8 cellular contexts compared by ENCODE assay signal in the genomic region with DNA sequence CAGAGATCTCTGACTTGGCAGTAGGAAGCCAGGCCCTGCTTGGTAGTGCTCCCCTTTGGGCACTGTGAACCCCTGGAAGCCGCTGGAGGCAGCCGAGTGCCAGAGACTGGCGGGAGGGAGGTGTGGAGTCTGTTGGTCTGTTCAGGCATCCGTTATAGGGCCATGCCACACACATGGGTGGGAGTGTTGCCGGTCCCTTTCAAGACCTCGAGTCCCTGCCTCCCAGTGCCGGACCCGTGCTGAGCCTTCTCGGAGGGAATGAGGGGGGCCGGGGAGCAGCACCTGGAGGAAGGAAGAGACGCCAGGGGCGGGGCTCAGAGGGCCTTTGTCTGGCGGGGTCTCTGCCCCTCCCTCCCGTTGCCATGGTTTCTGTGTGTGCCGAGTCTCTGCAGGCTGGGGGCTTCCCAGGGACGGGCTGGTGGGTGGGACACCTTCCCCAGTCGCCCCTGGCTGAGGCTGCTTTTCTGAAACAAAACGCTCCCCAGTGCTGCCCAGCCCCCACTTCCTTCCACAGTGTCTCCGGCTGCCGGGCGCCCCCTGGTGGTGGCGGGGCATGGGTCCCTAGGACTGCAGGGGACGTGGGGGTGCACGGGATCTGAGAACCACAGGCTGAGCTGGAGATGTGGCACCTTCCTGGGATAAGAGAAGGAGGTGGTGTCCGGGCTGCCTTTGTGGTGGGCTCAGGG. TPM values are rescaled to one million over a fixed set of nuclear protein-coding genes. Genes with fewer than 3 reads are reported as not detected.
DNase-seq lines count a peak whose midpoint lies in the region; ATAC-seq and TF ChIP-seq lines count a peak whose summit lies in the region.

No MANE protein-coding gene starts in this region.

- H3K27me3 Mint-ChIP-seq in activated CD4-positive, alpha-beta memory T cell treated with anti-CD3 and anti-CD28 coated beads for 36 hours: no peaks in the 10 kb centered on the region

- H3K9me3 ChIP-seq in duodenal mucosa (ENCODE audit: control insufficient read depth in 1 of 2, low read length in 2 of 2) (no peaks in the 10 kb centered on the region), lung (ENCODE audit: control insufficient read depth in 2 of 2, insufficient read depth in 1 of 2, low read length in 1 of 2) (no peaks in the 10 kb centered on the region)

- H3K4me1 ChIP-seq in ACC112 (ENCODE audit: control insufficient read depth, insufficient read depth, low read length, unreplicated experiment): peaks cover 87% of the 10 kb centered on the region
- peaks cover 77 to 91% of the 10 kb centered on the region in 2 donors for H3K4me1 ChIP-seq in duodenal mucosa (ENCODE audit: control insufficient read depth in 1 of 2, insufficient read depth in 2 of 2, low read length in 2 of 2)
- H3K4me1 ChIP-seq in lung (ENCODE audit: control insufficient read depth in 2 of 2, insufficient read depth in 2 of 2, low read length in 2 of 2): peaks cover 3 to 67% of the 10 kb centered on the region in 2 donors

- ATAC-seq in GM18511 (IDR thresholded peaks at IDR 0.05; ENCODE audit: unreplicated experiment) (peak; percentile 79), HG03097 (IDR thresholded peaks at IDR 0.05; ENCODE audit: low FRiP score, unreplicated experiment) (peak; percentile 56), lung (ENCODE audit: insufficient read depth, low FRiP score) (peak; percentile 82)

- H3K9ac ChIP-seq in duodenal mucosa (ENCODE audit: low read depth in 1 of 2, low read length in 2 of 2): peak overlapping the region; percentile 62 to 66

- peaks cover 82% of the 10 kb centered on the region for H3K4me1 Mint-ChIP-seq in activated CD4-positive, alpha-beta memory T cell treated with anti-CD3 and anti-CD28 coated beads for 36 hours (ENCODE audit: low read depth)

- no peak overlapping the region for H2AFZ ChIP-seq in ACC112 (ENCODE audit: low read length, unreplicated experiment)

- peak; percentile 36 for DNase-seq in NCI-H526 treated with DMSO at 0.1 percent for 48 hours (lab: John Stamatoyannopoulos, UW)
- DNase-seq in activated CD4-positive, alpha-beta memory T cell treated with anti-CD3 and anti-CD28 coated beads for 36 hours: peak; percentile 96
- peak; percentile 87 for DNase-seq in lung (ENCODE audit: low spot score)
- peak; percentile 83 to 98 (median 88) for DNase-seq in stimulated activated CD4-positive, alpha-beta T cell treated with anti-CD3 and anti-CD28 coated beads, TNF-alpha, amount 100 ng/mL, for 1 hour (ENCODE audit: low read depth in 3 of 3, low spot score in 1 of 3)

- H3K4me3 ChIP-seq in ACC112 (ENCODE audit: low read depth, low read length) (peak overlapping the region; percentile 32), duodenal mucosa (ENCODE audit: low read depth in 1 of 2, low read length in 2 of 2) (peak overlapping the region; percentile 67 to 70), lung (peak overlapping the region; percentile 10)

- intact Hi-C loops in activated CD4-positive, alpha-beta memory T cell treated with anti-CD3 and anti-CD28 coated beads for 36 hours (cut with micrococcal nuclease): loop anchor here (1.0 kb wide), 6 partner anchors 8 to 53 kb away; partner anchors contain the start of genes HYAL3, IFRD2 and NAA80

- H3K27me3 ChIP-seq in ACC112 (ENCODE audit: insufficient read depth, low read length): no peaks in the 10 kb centered on the region
- no peaks in the 10 kb centered on the region for H3K27me3 ChIP-seq in duodenal mucosa (ENCODE audit: control insufficient read depth in 1 of 2, insufficient read depth in 2 of 2, low read length in 2 of 2)
- H3K27me3 ChIP-seq in lung (ENCODE audit: control insufficient read depth, insufficient read depth): no peaks in the 10 kb centered on the region

- H3K36me3 Mint-ChIP-seq in activated CD4-positive, alpha-beta memory T cell treated with anti-CD3 and anti-CD28 coated beads for 36 hours: peaks cover 15% of the 10 kb centered on the region

- H3K36me3 ChIP-seq in ACC112 (ENCODE audit: insufficient read depth, low read length) (peaks cover 3% of the 10 kb centered on the region; the same call in 1 of the 2 replicates), duodenal mucosa (ENCODE audit: control insufficient read depth in 1 of 2, insufficient read depth in 2 of 2, low read length in 2 of 2) (peaks cover 3 to 4% of the 10 kb centered on the region in 2 donors), lung (ENCODE audit: control insufficient read depth in 2 of 2, insufficient read depth in 2 of 2, low read length in 2 of 2) (peaks cover 0 to 16% of the 10 kb centered on the region in 2 donors)

- POLR2A ChIA-PET in activated CD4-positive, alpha-beta memory T cell treated with anti-CD3 and anti-CD28 coated beads for 36 hours (lab: Charles Lee): interaction anchor here (0.8 to 1.7 kb wide), 10 partner anchors 8 to 305 kb away, joined by 3 to 18 read pairs (median 6); partner anchors contain the start of genes GNAI2, HYAL3, IFRD2 and NAA80

- peak overlapping the region; percentile 96 for H3K27ac Mint-ChIP-seq in activated CD4-positive, alpha-beta memory T cell treated with anti-CD3 and anti-CD28 coated beads for 36 hours

- CTCF ChIA-PET in activated CD4-positive, alpha-beta memory T cell treated with anti-CD3 and anti-CD28 coated beads for 36 hours (lab: Charles Lee): interaction anchor here (0.6 to 9.5 kb wide), 26 partner anchors 12 to 156 kb away, joined by 3 to 307 read pairs (median 7); partner anchors contain the start of genes GNAI2, GNAT1, HYAL3 and IFRD2

- H3K4me3 Mint-ChIP-seq in activated CD4-positive, alpha-beta memory T cell treated with anti-CD3 and anti-CD28 coated beads for 36 hours: peak overlapping the region; percentile 77

- H3K79me2 ChIP-seq in ACC112 (ENCODE audit: control insufficient read depth, insufficient read depth, low read length, unreplicated experiment): peaks cover 90% of the 10 kb centered on the region

- H3K27ac ChIP-seq in ACC112 (ENCODE audit: low read depth, low read length) (peak overlapping the region; percentile 82), duodenal mucosa (ENCODE audit: low read depth, low read length) (peak overlapping the region; percentile 85), lung (ENCODE audit: low read depth in 1 of 2, low read length in 1 of 2) (peak overlapping the region; percentile 76 to 91)

- TF ChIP-seq CTCF in lung (IDR thresholded peaks at IDR 0.05; ENCODE audit: control extremely low read depth, extremely low read depth): peak; percentile 93

- 1% methylated on average over 20 to 25 of the region's 25 CpGs for WGBS in lung, 2 donors

- no peaks in the 10 kb centered on the region for H3K9me3 Mint-ChIP-seq in activated CD4-positive, alpha-beta memory T cell treated with anti-CD3 and anti-CD28 coated beads for 36 hours

RNA-seq across cellular contexts. Expression of gene GNAI2, which starts 10.0 kb away (rescaled TPM):
- 100 to 1,000 TPM; 346 to 349 TPM for total RNA-seq in activated CD4-positive, alpha-beta memory T cell treated with anti-CD3 and anti-CD28 coated beads for 36 hours
- total RNA-seq in lung: 100 to 1,000 TPM; 224 to 332 TPM
- 100 to 1,000 TPM; 217 to 364 TPM for polyA plus RNA-seq in lung

RNA-seq across cellular contexts. Expression of gene SEMA3B, which starts 23.0 kb away (rescaled TPM):
- under 1 TPM; 0.86 to 0.97 TPM for total RNA-seq in activated CD4-positive, alpha-beta memory T cell treated with anti-CD3 and anti-CD28 coated beads for 36 hours
- total RNA-seq in lung: 10 to 100 TPM; 47.9 to 95.7 TPM
- polyA plus RNA-seq in lung: 10 to 100 TPM; 39.6 to 75.6 TPM

RNA-seq across cellular contexts. Expression of gene LSMEM2, which starts 32.9 kb away (rescaled TPM):
- total RNA-seq in activated CD4-positive, alpha-beta memory T cell treated with anti-CD3 and anti-CD28 coated beads for 36 hours: not detected
- total RNA-seq in lung: under 1 TPM in 1 of 2 donors, not detected in 1; 0.12 TPM
- under 1 TPM; 0.10 to 0.49 TPM for polyA plus RNA-seq in lung

RNA-seq across cellular contexts. Expression of gene SLC38A3, which starts 40.9 kb away (rescaled TPM):
- total RNA-seq in activated CD4-positive, alpha-beta memory T cell treated with anti-CD3 and anti-CD28 coated beads for 36 hours: not detected
- 1 to 10 TPM in 1 of 2 donors, under 1 TPM in 1; 0.43 to 4.3 TPM for total RNA-seq in lung
- polyA plus RNA-seq in lung: under 1 TPM; 0.08 to 0.24 TPM

RNA-seq across cellular contexts. Expression of gene IFRD2, which starts 46.3 kb away (rescaled TPM):
- 100 to 1,000 TPM; 111 to 112 TPM for total RNA-seq in activated CD4-positive, alpha-beta memory T cell treated with anti-CD3 and anti-CD28 coated beads for 36 hours
- total RNA-seq in lung: 10 to 100 TPM; 14.7 to 98.8 TPM
- 100 to 1,000 TPM in 1 of 2 donors, 10 to 100 TPM in 1; 91.4 to 107 TPM for polyA plus RNA-seq in lung

Comparison
In these comparisons a context has a peak if more than half of its experiments do, and no peak if none do; other contexts are left out.
1. Peak in every context shown above with its lines: DNase-seq, ATAC-seq, H3K4me3 ChIP-seq and H3K27ac ChIP-seq.
2. H3K4me3 ChIP-seq: peak in every context shown above with its lines; median percentile 68 in duodenal mucosa; 32 in ACC112; 10 in lung.
3. DNase-seq: peak in every context shown above with its lines; median percentile 96 in activated CD4-positive, alpha-beta memory T cell treated with anti-CD3 and anti-CD28 coated beads for 36 hours; 88 in stimulated activated CD4-positive, alpha-beta T cell treated with anti-CD3 and anti-CD28 coated beads, TNF-alpha, amount 100 ng/mL, for 1 hour; 87 in lung; 36 in NCI-H526 treated with DMSO at 0.1 percent for 48 hours.
4. RNA of gene SEMA3B, which starts 23.0 kb away (total RNA-seq): 47.9 to 95.7 TPM in lung; 0.86 to 0.97 TPM in activated CD4-positive, alpha-beta memory T cell treated with anti-CD3 and anti-CD28 coated beads for 36 hours; every median in the first group is over 10 times any median in the second.